ENCODE assay signal across 22 cellular contexts in genomic region chr2:27776696-27777095, GRCh38. TPM values are rescaled to one million over a fixed set of nuclear protein-coding genes. Genes with fewer than 3 reads are reported as not detected.
DNase-seq lines count a peak whose midpoint lies in the region; ATAC-seq and TF ChIP-seq lines count a peak whose summit lies in the region.
"Had no signal": no experiment of that assay in that cellular context is flagged by ENCODE, and none has a peak within 500 bp of the region (broad histone marks: within the 10 kb centered on the region; RNA-seq: fewer than 3 reads in every experiment).

No MANE protein-coding gene starts in this region.

- H3K27ac ChIP-seq in right atrium auricular region, result peak overlapping the region; percentile 35 to 93
- H3K27ac ChIP-seq in dorsolateral prefrontal cortex, result peak overlapping the region in 32 of 59 donors; percentile 5 to 74 (median 43)
- peak overlapping the region; percentile 11 for H3K27ac ChIP-seq in psoas muscle
- no peak overlapping the region for H3K27ac ChIP-seq in GM23338 (ENCODE audit: low read depth)
- H3K27ac ChIP-seq: BLaER1 treated with 17β-estradiol and CSF1 and Interleukin-3, amounts not matched to agents 10 nM and 100 nM; brain microvascular endothelial cell; left lung; neural progenitor cell; SJSA1 had no signal

- peaks cover 0 to 63% of the 10 kb centered on the region in 2 donors for H3K4me1 ChIP-seq in right atrium auricular region
- peaks cover 78% of the 10 kb centered on the region for H3K4me1 ChIP-seq in psoas muscle
- peaks cover 7% of the 10 kb centered on the region; the same call in 1 of the 2 replicates for H3K4me1 ChIP-seq in GM23338 (ENCODE audit: insufficient read depth)

- no peaks in the 10 kb centered on the region for H3K9me3 Mint-ChIP-seq in Calu3 (ENCODE audit: low read depth, unreplicated experiment)
- H3K9me3 Mint-ChIP-seq in GM23338, result no peaks in the 10 kb centered on the region
- H3K9me3 Mint-ChIP-seq: activated CD4-positive, alpha-beta T cell treated with anti-CD3 and anti-CD28 coated beads, Interleukin-2, amount 10 ng/mL, durations not matched to agents 7 days and 5 days; endodermal cell; neural progenitor cell had no signal

- no TSS peak for BruUV-seq in Calu3 (replicated peaks; lab: Mats Ljungman, UMichigan)

- intact Hi-C loops in cardiac septum (cut with DNase I), result loop anchor here (5.0 kb wide), 1 partner anchor 39 kb away; no protein-coding TSS in a partner anchor
- intact Hi-C loops in dorsolateral prefrontal cortex (cut with DNase I), result loop anchor here in 1 of 2 donors (10.0 kb wide), 1 partner anchor 618 kb away; the partner anchor contains the start of gene FOSL2
- intact Hi-C loops in psoas muscle (cut with DNase I), result loop anchor here (10.0 kb wide), 2 partner anchors 118 to 618 kb away; partner anchors contain the start of genes FOSL2 (in 2 of the 2), BABAM2 (in 1 of the 2) and RBKS (in 1 of the 2)
- intact Hi-C loops in Calu3 (cut with micrococcal nuclease; ENCODE audit: unreplicated experiment), result no loop called here

- ATAC-seq in psoas muscle, result no peak
- no peak for ATAC-seq in HG03139 (IDR thresholded peaks at IDR 0.05; ENCODE audit: unreplicated experiment)
- no peak for ATAC-seq in GM23338
- ATAC-seq: left lung, Panc1 had no signal

- TF ChIP-seq CTCF in right atrium auricular region (IDR thresholded peaks at IDR 0.05) (no peak), dorsolateral prefrontal cortex (IDR thresholded peaks at IDR 0.05 in 54 of 56, conservative IDR thresholded peaks at IDR 0.05 in 2 of 56; ENCODE audit: low read depth in 1 of 56, partially characterized antibody in 56 of 56) (no peak), psoas muscle (IDR thresholded peaks at IDR 0.05) (no peak), Calu3 (IDR thresholded peaks at IDR 0.05; ENCODE audit: unreplicated experiment) (no peak), GM23338 (conservative IDR thresholded peaks at IDR 0.05; ENCODE audit: low read depth in 2 of 2) (no peak)

- DNase-seq in right atrium auricular region (ENCODE audit: low spot score) (no peak), cardiac septum (ENCODE audit: low spot score) (no peak), dorsolateral prefrontal cortex (no peak), psoas muscle (no peak), Calu3 (no peak), GM23338 (ENCODE audit: low spot score) (no peak)
- no peak for DNase-seq in activated CD4-positive, CD25-positive, alpha-beta regulatory T cell treated with anti-CD3 and anti-CD28 coated beads, Interleukin-2, amount 50 U/mL, for 72 hours
- DNase-seq: activated CD4-positive, alpha-beta T cell treated with anti-CD3 and anti-CD28 coated beads, Interleukin-2, amount 10 ng/mL, durations not matched to agents 7 days and 5 days; activated CD8-positive, alpha-beta memory T cell treated with anti-CD3 and anti-CD28 coated beads, Interleukin-2, amount 50 U/mL, for 4 hours; brain microvascular endothelial cell; endodermal cell; left lung; NCI-H1417 treated with DMSO at 0.1 percent for 48 hours; NCI-H510A; spleen; stimulated activated CD4-positive, alpha-beta T cell treated with anti-CD3 and anti-CD28 coated beads, Interleukin-4, amount 100 ng/mL, for 1 hour; stimulated activated naive CD4-positive, alpha-beta T cell treated with Interleukin-2 at 50 U/mL for 16 hours had no signal

- H3K9me3 ChIP-seq in right atrium auricular region, result no peaks in the 10 kb centered on the region
- no peaks in the 10 kb centered on the region for H3K9me3 ChIP-seq in psoas muscle
- H3K9me3 ChIP-seq: BLaER1 treated with 17β-estradiol and CSF1 and Interleukin-3, amounts not matched to agents 10 nM and 100 nM; left lung; SJSA1; spleen had no signal

- no peak overlapping the region for H3K4me3 Mint-ChIP-seq in Calu3 (ENCODE audit: low read depth, unreplicated experiment)
- no peak overlapping the region for H3K4me3 Mint-ChIP-seq in GM23338
- H3K4me3 Mint-ChIP-seq: activated CD4-positive, alpha-beta T cell treated with anti-CD3 and anti-CD28 coated beads, Interleukin-2, amount 10 ng/mL, durations not matched to agents 7 days and 5 days; endodermal cell; neural progenitor cell had no signal

- H3K36me3 ChIP-seq in right atrium auricular region (no peaks in the 10 kb centered on the region), psoas muscle (ENCODE audit: insufficient read depth in 1 of 2, low read depth in 1 of 2) (peaks cover 0 to 69% of the 10 kb centered on the region in 2 donors), GM23338 (ENCODE audit: insufficient read depth) (no peaks in the 10 kb centered on the region)
- H3K36me3 ChIP-seq: neural progenitor cell had no signal

- H3K27ac Mint-ChIP-seq in Calu3 (ENCODE audit: unreplicated experiment) (no peak overlapping the region), GM23338 (no peak overlapping the region)
- H3K27ac Mint-ChIP-seq: activated CD4-positive, alpha-beta T cell treated with anti-CD3 and anti-CD28 coated beads, Interleukin-2, amount 10 ng/mL, durations not matched to agents 7 days and 5 days; neural progenitor cell had no signal

- CTCF ChIA-PET in Calu3 (lab: Charles Lee), result interaction anchor here (0.6 kb wide), 1 partner anchor 13 kb away, joined by 3 read pairs; no protein-coding TSS in a partner anchor

- 92 to 94% (median 93%) methylated on average over 3 of the region's 3 CpGs for WGBS in psoas muscle, 3 donors

- H3K27me3 Mint-ChIP-seq in Calu3 (ENCODE audit: unreplicated experiment), result no peaks in the 10 kb centered on the region
- peaks cover 4% of the 10 kb centered on the region for H3K27me3 Mint-ChIP-seq in GM23338 (ENCODE audit: insufficient read depth, low read depth, poor library complexity)
- H3K27me3 Mint-ChIP-seq: activated CD4-positive, alpha-beta T cell treated with anti-CD3 and anti-CD28 coated beads, Interleukin-2, amount 10 ng/mL, durations not matched to agents 7 days and 5 days had no signal

- H3K4me2 ChIP-seq in GM23338, result no peak overlapping the region
- H3K4me2 ChIP-seq: neural progenitor cell had no signal

- peaks cover 58% of the 10 kb centered on the region for H3K36me3 Mint-ChIP-seq in Calu3 (ENCODE audit: insufficient read depth, unreplicated experiment)
- peaks cover 14% of the 10 kb centered on the region; the same call in 2 of the 3 replicates for H3K36me3 Mint-ChIP-seq in GM23338 (ENCODE audit: low read depth)

- H3K9me2 ChIP-seq in GM23338 (ENCODE audit: insufficient read depth), result no peaks in the 10 kb centered on the region

- no peaks in the 10 kb centered on the region for H3K27me3 ChIP-seq in right atrium auricular region
- H3K27me3 ChIP-seq in dorsolateral prefrontal cortex, result no peaks in the 10 kb centered on the region
- H3K27me3 ChIP-seq in psoas muscle (ENCODE audit: insufficient read depth in 3 of 3, low read length in 2 of 3), result no peaks in the 10 kb centered on the region
- no peaks in the 10 kb centered on the region for H3K27me3 ChIP-seq in GM23338 (ENCODE audit: insufficient read depth)
- H3K27me3 ChIP-seq: BLaER1 treated with 17β-estradiol and CSF1 and Interleukin-3, amounts not matched to agents 10 nM and 100 nM; brain microvascular endothelial cell; left lung; neural progenitor cell; SJSA1; spleen had no signal

- H3K79me2 ChIP-seq in GM23338 (replicated peaks; ENCODE audit: insufficient read depth), result peaks cover 83% of the 10 kb centered on the region

- 0 out of 2 replicates have a peak, but pooled peaks cover 8% of the 10 kb centered on the region for H3F3A ChIP-seq in GM23338 (replicated peaks; ENCODE audit: low read depth)

- H3K4me3 ChIP-seq in right atrium auricular region, result no peak overlapping the region
- peak overlapping the region in 1 of 59 donors; percentile 16 for H3K4me3 ChIP-seq in dorsolateral prefrontal cortex
- H3K4me3 ChIP-seq in psoas muscle, result no peak overlapping the region
- no peak overlapping the region for H3K4me3 ChIP-seq in GM23338
- H3K4me3 ChIP-seq: BLaER1 treated with 17β-estradiol and CSF1 and Interleukin-3, amounts not matched to agents 10 nM and 100 nM; left lung; neural progenitor cell; SJSA1; spleen had no signal

- no peak overlapping the region for H2AFZ ChIP-seq in GM23338
- H2AFZ ChIP-seq: neural progenitor cell had no signal

- peaks cover 42% of the 10 kb centered on the region for H4K20me1 ChIP-seq in GM23338 (replicated peaks; ENCODE audit: insufficient read depth)

- H3K4me1 Mint-ChIP-seq in Calu3 (ENCODE audit: low read depth, unreplicated experiment), result peaks cover 41% of the 10 kb centered on the region
- peaks cover 10% of the 10 kb centered on the region; the same call in 2 of the 3 replicates for H3K4me1 Mint-ChIP-seq in GM23338

TF ChIP-seq in GM23338, 12 proteins besides CTCF, POLR2A, EP300 and RAD21 (continues in another document):
- TF ChIP-seq POLR2AphosphoS5 (IDR thresholded peaks at IDR 0.05; ENCODE audit: low read depth), result no peak
- TF ChIP-seq EZH2 (IDR thresholded peaks at IDR 0.05; ENCODE audit: low read depth, unreplicated experiment), result no peak
- TF ChIP-seq CREB1 (CRISPR knock-in tag; IDR thresholded peaks at IDR 0.05; ENCODE audit: low read depth), result no peak
- no peak for TF ChIP-seq JUNB (IDR thresholded peaks at IDR 0.05; ENCODE audit: unreplicated experiment)
- TF ChIP-seq, protein P1, sequence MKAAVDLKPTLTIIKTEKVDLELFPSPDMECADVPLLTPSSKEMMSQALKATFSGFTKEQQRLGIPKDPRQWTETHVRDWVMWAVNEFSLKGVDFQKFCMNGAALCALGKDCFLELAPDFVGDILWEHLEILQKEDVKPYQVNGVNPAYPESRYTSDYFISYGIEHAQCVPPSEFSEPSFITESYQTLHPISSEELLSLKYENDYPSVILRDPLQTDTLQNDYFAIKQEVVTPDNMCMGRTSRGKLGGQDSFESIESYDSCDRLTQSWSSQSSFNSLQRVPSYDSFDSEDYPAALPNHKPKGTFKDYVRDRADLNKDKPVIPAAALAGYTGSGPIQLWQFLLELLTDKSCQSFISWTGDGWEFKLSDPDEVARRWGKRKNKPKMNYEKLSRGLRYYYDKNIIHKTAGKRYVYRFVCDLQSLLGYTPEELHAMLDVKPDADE (IDR thresholded peaks at IDR 0.05), result no peak

RNA-seq across cellular contexts. Expression of gene MRPL33, which starts 5.2 kb away (rescaled TPM):
- 100 to 1,000 TPM; 270 to 370 TPM for total RNA-seq in right atrium auricular region
- 258 TPM for total RNA-seq in cardiac septum
- 100 to 1,000 TPM in 5 of 120 experiments, 10 to 100 TPM in 115; 40.3 to 106 (median 70.5) TPM for total RNA-seq in dorsolateral prefrontal cortex
- 100 to 1,000 TPM; 200 to 269 (median 257) TPM for total RNA-seq in psoas muscle
- 100 to 1,000 TPM; 400 to 716 (median 536) TPM for polyA plus RNA-seq in psoas muscle
- 75.8 and 82.9 TPM in 2 replicates for total RNA-seq in Calu3 (2022)
- 80.5 and 83.9 TPM in 2 replicates for total RNA-seq in GM23338 (2014; rRNA removed; shearing (Covaris generic))
- polyA plus RNA-seq in GM23338 (2016; fragmentation: Nextera tagmentation; extraction: Ambion mirVana), result 292 and 310 TPM in 2 replicates
